1 cellular context compared by ENCODE assay signal in genomic region chr5:78613151-78613533, GRCh38.
TF ChIP-seq lines count a peak whose summit lies in the region.

No MANE protein-coding gene starts in this region.

TF ChIP-seq in SK-N-SH treated with all-trans-retinoic acid at 6 μM for 48 hours, 23 proteins besides CTCF, POLR2A, EP300 and RAD21 (continued from another document):
- no peak for TF ChIP-seq ZFP30 (CRISPR knock-in tag; IDR thresholded peaks at IDR 0.05)
- TF ChIP-seq CSDC2 (CRISPR knock-in tag; IDR thresholded peaks at IDR 0.05) = no peak
- TF ChIP-seq ESRRG (CRISPR knock-in tag; IDR thresholded peaks at IDR 0.05) = no peak
- TF ChIP-seq SNAI2 (CRISPR knock-in tag; IDR thresholded peaks at IDR 0.05) = no peak
- no peak for TF ChIP-seq ARNTL (CRISPR knock-in tag; IDR thresholded peaks at IDR 0.05; ENCODE audit: borderline replicate concordance, low read depth)
- TF ChIP-seq CSRNP3 (CRISPR knock-in tag; IDR thresholded peaks at IDR 0.05) = no peak
- no peak for TF ChIP-seq ZNF565 (CRISPR knock-in tag; conservative IDR thresholded peaks at IDR 0.05; ENCODE audit: low read depth)
- TF ChIP-seq OSR1 (CRISPR knock-in tag; IDR thresholded peaks at IDR 0.05) = no peak
- no peak for TF ChIP-seq TCF4 (CRISPR knock-in tag; IDR thresholded peaks at IDR 0.05; ENCODE audit: borderline replicate concordance)
- no peak for TF ChIP-seq TOX (CRISPR knock-in tag; IDR thresholded peaks at IDR 0.05; ENCODE audit: borderline replicate concordance)
- no peak for TF ChIP-seq PATZ1 (CRISPR knock-in tag; IDR thresholded peaks at IDR 0.05; ENCODE audit: borderline replicate concordance)
